ENCODE assay signal across 20 cellular contexts in the genomic region with DNA sequence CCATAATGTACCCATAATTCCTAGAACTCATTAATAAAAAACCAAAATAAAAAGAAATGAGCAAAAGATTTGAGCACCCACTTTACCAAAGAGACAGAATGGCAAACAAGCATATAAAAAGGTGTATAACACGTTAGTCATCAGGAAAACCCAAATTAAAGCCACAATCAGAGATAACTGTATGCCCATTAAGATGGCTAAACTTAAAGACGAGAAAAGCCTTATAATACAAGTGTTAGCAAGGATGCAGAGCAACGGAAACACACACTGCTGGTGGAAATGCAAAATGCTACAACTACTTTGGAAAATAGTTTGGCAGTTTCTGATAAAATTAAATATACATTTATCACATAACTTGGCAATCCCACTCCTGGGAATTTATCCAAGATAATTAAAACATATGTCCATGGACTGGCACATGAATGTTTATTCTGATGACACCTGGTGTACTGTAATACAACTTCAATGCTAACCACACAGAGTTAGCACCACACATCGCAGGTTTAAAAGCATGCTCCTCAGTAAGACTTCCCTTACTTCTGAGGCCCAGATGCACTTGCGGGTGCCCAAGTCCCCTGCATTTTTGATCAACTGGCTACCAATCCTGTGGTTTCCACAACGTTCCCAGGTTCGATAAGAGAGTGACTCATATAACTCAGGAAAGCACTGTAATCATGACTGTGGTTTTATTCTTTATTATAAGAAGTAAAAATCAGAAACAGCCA.
DNase-seq lines count a peak whose midpoint lies in the region; ATAC-seq and TF ChIP-seq lines count a peak whose summit lies in the region.
"Had no signal": no experiment of that assay in that cellular context is flagged by ENCODE, and none has a peak within 500 bp of the region (broad histone marks: within the 10 kb centered on the region; RNA-seq: fewer than 3 reads in every experiment).

No MANE protein-coding gene starts in this region.

- no peaks in the 10 kb centered on the region for H3K9me3 ChIP-seq in Peyer's patch
- H3K9me3 ChIP-seq: suprapubic skin had no signal

- H3K27ac ChIP-seq in Peyer's patch, result no peak overlapping the region
- H3K27ac ChIP-seq: parathyroid adenoma, suprapubic skin had no signal

- no peaks in the 10 kb centered on the region for H3K9me3 Mint-ChIP-seq in activated naive CD8-positive, alpha-beta T cell treated with anti-CD3 and anti-CD28 coated beads for 36 hours

- TF ChIP-seq CTCF in fibroblast of mammary gland (conservative IDR thresholded peaks at IDR 0.05; ENCODE audit: control insufficient read depth, insufficient read depth, low read depth, low read length) (no peak), Peyer's patch (IDR thresholded peaks at IDR 0.05) (no peak)

- no peaks in the 10 kb centered on the region for H3K27me3 ChIP-seq in Peyer's patch
- H3K27me3 ChIP-seq: suprapubic skin had no signal

- no peak overlapping the region for H3K27ac Mint-ChIP-seq in activated naive CD8-positive, alpha-beta T cell treated with anti-CD3 and anti-CD28 coated beads for 36 hours

- peaks cover 2% of the 10 kb centered on the region for H3K36me3 Mint-ChIP-seq in activated naive CD8-positive, alpha-beta T cell treated with anti-CD3 and anti-CD28 coated beads for 36 hours

- peak; percentile 12 for DNase-seq in AG08396 (ENCODE audit: low spot score)
- DNase-seq in HS-27A (ENCODE audit: low read depth), result peak; percentile 75
- DNase-seq in fibroblast of mammary gland (ENCODE audit: low read depth), result peak; percentile 34
- no peak for DNase-seq in stimulated activated CD4-positive, alpha-beta T cell treated with anti-CD3 and anti-CD28 coated beads, Interleukin-2, amount 100 ng/mL, for 48 hours
- no peak for DNase-seq in activated naive CD8-positive, alpha-beta T cell treated with anti-CD3 and anti-CD28 coated beads for 36 hours
- DNase-seq in Peyer's patch, result no peak
- DNase-seq in ureter (ENCODE audit: low spot score), result no peak
- DNase-seq: activated CD4-positive, alpha-beta T cell treated with anti-CD3 and anti-CD28 coated beads, Interleukin-2, amount 50 U/mL, for 48 hours; anterior cingulate cortex; DMS79 treated with DMSO at 0.1 percent for 48 hours; effector CD8-positive, alpha-beta T cell; islet precursor cell; NCI-H146; NCI-H526; Right ventricle myocardium superior; T-helper 9 cell had no signal

- no peaks in the 10 kb centered on the region for H3K4me1 ChIP-seq in Peyer's patch
- H3K4me1 ChIP-seq: parathyroid adenoma, suprapubic skin had no signal

- H3K36me3 ChIP-seq in Peyer's patch, result no peaks in the 10 kb centered on the region
- H3K36me3 ChIP-seq: suprapubic skin had no signal

- peak; percentile 56 for ATAC-seq in SK-N-SH treated with all-trans-retinoic acid at 6 μM for 48 hours
- ATAC-seq: GM12878 had no signal

- no peaks in the 10 kb centered on the region for H3K27me3 Mint-ChIP-seq in activated naive CD8-positive, alpha-beta T cell treated with anti-CD3 and anti-CD28 coated beads for 36 hours

- no peak for TF ChIP-seq POLR2A in Peyer's patch (IDR thresholded peaks at IDR 0.05)

- H3K4me3 ChIP-seq in fibroblast of mammary gland (ENCODE audit: control insufficient read depth, low read depth, low read length) (no peak overlapping the region), Peyer's patch (no peak overlapping the region)
- H3K4me3 ChIP-seq: GM12878, suprapubic skin had no signal

- H3K4me3 Mint-ChIP-seq in activated naive CD8-positive, alpha-beta T cell treated with anti-CD3 and anti-CD28 coated beads for 36 hours, result no peak overlapping the region

- H3K4me1 Mint-ChIP-seq in activated naive CD8-positive, alpha-beta T cell treated with anti-CD3 and anti-CD28 coated beads for 36 hours, result peaks cover 2% of the 10 kb centered on the region

TF ChIP-seq in SK-N-SH treated with all-trans-retinoic acid at 6 μM for 48 hours, 23 proteins besides CTCF, POLR2A, EP300 and RAD21:
- no peak for TF ChIP-seq ISL1 (CRISPR knock-in tag; IDR thresholded peaks at IDR 0.05)
- no peak for TF ChIP-seq ZNF8 (CRISPR knock-in tag; IDR thresholded peaks at IDR 0.05)
- TF ChIP-seq, protein P1, sequence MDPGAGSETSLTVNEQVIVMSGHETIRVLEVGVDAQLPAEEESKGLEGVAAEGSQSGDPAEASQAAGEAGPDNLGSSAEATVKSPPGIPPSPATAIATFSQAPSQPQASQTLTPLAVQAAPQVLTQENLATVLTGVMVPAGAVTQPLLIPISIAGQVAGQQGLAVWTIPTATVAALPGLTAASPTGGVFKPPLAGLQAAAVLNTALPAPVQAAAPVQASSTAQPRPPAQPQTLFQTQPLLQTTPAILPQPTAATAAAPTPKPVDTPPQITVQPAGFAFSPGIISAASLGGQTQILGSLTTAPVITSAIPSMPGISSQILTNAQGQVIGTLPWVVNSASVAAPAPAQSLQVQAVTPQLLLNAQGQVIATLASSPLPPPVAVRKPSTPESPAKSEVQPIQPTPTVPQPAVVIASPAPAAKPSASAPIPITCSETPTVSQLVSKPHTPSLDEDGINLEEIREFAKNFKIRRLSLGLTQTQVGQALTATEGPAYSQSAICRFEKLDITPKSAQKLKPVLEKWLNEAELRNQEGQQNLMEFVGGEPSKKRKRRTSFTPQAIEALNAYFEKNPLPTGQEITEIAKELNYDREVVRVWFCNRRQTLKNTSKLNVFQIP (CRISPR knock-in tag; IDR thresholded peaks at IDR 0.05; ENCODE audit: borderline replicate concordance, low read depth), result no peak
- TF ChIP-seq, protein P2, sequence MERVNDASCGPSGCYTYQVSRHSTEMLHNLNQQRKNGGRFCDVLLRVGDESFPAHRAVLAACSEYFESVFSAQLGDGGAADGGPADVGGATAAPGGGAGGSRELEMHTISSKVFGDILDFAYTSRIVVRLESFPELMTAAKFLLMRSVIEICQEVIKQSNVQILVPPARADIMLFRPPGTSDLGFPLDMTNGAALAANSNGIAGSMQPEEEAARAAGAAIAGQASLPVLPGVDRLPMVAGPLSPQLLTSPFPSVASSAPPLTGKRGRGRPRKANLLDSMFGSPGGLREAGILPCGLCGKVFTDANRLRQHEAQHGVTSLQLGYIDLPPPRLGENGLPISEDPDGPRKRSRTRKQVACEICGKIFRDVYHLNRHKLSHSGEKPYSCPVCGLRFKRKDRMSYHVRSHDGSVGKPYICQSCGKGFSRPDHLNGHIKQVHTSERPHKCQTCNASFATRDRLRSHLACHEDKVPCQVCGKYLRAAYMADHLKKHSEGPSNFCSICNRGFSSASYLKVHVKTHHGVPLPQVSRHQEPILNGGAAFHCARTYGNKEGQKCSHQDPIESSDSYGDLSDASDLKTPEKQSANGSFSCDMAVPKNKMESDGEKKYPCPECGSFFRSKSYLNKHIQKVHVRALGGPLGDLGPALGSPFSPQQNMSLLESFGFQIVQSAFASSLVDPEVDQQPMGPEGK (CRISPR knock-in tag; IDR thresholded peaks at IDR 0.05; ENCODE audit: borderline replicate concordance), result no peak
- no peak for TF ChIP-seq ZFP3 (CRISPR knock-in tag; IDR thresholded peaks at IDR 0.05)
- TF ChIP-seq OSR1 (CRISPR knock-in tag; IDR thresholded peaks at IDR 0.05), result no peak

Comparison
In these comparisons a context has a peak if more than half of its experiments do, and no peak if none do; other contexts are left out.
1. DNase-seq: peak in AG08396 (single experiment), HS-27A (single experiment) and fibroblast of mammary gland (single experiment); none in stimulated activated CD4-positive, alpha-beta T cell treated with anti-CD3 and anti-CD28 coated beads, Interleukin-2, amount 100 ng/mL, for 48 hours (0 of 2), activated naive CD8-positive, alpha-beta T cell treated with anti-CD3 and anti-CD28 coated beads for 36 hours (single experiment), Peyer's patch (0 of 3) and ureter (single experiment).